In the genomic region with DNA sequence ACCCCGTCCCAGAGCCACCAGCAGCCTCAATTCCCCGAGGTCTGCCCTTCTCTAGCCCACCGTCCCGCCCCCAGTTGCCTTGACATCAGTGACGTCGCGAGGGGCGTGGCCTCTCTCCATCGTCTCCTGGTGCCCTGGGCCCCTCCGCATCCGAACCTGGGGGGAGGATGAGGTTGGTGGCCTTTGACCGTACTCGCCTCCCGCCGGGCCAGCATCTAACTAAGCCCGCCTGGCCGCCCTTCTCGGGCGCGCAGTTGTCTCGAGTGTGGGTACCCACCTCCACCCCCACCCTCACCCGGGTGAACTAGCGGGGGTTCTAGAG, we compare ENCODE assay signal across 1 cellular context.
TF ChIP-seq lines count a peak whose summit lies in the region.

No MANE protein-coding gene starts in this region.

TF ChIP-seq in GM12878, 131 proteins besides CTCF, POLR2A, EP300 and RAD21 (continues in another document):
- TF ChIP-seq, protein P1, sequence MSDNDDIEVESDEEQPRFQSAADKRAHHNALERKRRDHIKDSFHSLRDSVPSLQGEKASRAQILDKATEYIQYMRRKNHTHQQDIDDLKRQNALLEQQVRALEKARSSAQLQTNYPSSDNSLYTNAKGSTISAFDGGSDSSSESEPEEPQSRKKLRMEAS (IDR thresholded peaks at IDR 0.05; ENCODE audit: low read depth, low read length), result no peak
- no peak for TF ChIP-seq ZNF24 (IDR thresholded peaks at IDR 0.05)
- TF ChIP-seq BMI1 (IDR thresholded peaks at IDR 0.05; ENCODE audit: borderline replicate concordance), result peak; percentile 72; the same call in 1 of the 2 replicates
- TF ChIP-seq POU2F2 (IDR thresholded peaks at IDR 0.05; ENCODE audit: borderline replicate concordance, low read depth, low read length), result peak; percentile 54; the same call in 2 of the 3 replicates
- TF ChIP-seq CREB1 (IDR thresholded peaks at IDR 0.05; ENCODE audit: low read depth), result peak; percentile 88
- TF ChIP-seq EGR1 (IDR thresholded peaks at IDR 0.05; ENCODE audit: borderline replicate concordance in 1 of 2, low read depth in 2 of 2, low read length in 2 of 2), result no peak; a peak in 1 of 3 replicates
- TF ChIP-seq POLR2AphosphoS2 (IDR thresholded peaks at IDR 0.05; ENCODE audit: low read depth, low read length), result no peak
- no peak for TF ChIP-seq NR2C2 (IDR thresholded peaks at IDR 0.05; ENCODE audit: borderline replicate concordance, control insufficient read depth, insufficient read length, low read depth)
- TF ChIP-seq TCF3 (IDR thresholded peaks at IDR 0.05; ENCODE audit: borderline replicate concordance, insufficient read depth, low read depth, low read length), result peak; percentile 53; the same call in 1 of the 2 replicates
- TF ChIP-seq, protein P2, sequence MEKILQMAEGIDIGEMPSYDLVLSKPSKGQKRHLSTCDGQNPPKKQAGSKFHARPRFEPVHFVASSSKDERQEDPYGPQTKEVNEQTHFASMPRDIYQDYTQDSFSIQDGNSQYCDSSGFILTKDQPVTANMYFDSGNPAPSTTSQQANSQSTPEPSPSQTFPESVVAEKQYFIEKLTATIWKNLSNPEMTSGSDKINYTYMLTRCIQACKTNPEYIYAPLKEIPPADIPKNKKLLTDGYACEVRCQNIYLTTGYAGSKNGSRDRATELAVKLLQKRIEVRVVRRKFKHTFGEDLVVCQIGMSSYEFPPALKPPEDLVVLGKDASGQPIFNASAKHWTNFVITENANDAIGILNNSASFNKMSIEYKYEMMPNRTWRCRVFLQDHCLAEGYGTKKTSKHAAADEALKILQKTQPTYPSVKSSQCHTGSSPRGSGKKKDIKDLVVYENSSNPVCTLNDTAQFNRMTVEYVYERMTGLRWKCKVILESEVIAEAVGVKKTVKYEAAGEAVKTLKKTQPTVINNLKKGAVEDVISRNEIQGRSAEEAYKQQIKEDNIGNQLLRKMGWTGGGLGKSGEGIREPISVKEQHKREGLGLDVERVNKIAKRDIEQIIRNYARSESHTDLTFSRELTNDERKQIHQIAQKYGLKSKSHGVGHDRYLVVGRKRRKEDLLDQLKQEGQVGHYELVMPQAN (conservative IDR thresholded peaks at IDR 0.05), result 0 out of 2 replicates have a peak, but pooled peaks have one; percentile 8
- TF ChIP-seq WRNIP1 (IDR thresholded peaks at IDR 0.05; ENCODE audit: borderline replicate concordance, low read depth, low read length), result no peak
- TF ChIP-seq BCL3 (IDR thresholded peaks at IDR 0.05; ENCODE audit: borderline replicate concordance, insufficient read depth, low read depth, low read length, poor library complexity, severe bottlenecking), result no peak
- no peak for TF ChIP-seq MTA2 (IDR thresholded peaks at IDR 0.05; ENCODE audit: low read depth)
- TF ChIP-seq DPF2 (IDR thresholded peaks at IDR 0.05), result no peak
- TF ChIP-seq, protein P3, sequence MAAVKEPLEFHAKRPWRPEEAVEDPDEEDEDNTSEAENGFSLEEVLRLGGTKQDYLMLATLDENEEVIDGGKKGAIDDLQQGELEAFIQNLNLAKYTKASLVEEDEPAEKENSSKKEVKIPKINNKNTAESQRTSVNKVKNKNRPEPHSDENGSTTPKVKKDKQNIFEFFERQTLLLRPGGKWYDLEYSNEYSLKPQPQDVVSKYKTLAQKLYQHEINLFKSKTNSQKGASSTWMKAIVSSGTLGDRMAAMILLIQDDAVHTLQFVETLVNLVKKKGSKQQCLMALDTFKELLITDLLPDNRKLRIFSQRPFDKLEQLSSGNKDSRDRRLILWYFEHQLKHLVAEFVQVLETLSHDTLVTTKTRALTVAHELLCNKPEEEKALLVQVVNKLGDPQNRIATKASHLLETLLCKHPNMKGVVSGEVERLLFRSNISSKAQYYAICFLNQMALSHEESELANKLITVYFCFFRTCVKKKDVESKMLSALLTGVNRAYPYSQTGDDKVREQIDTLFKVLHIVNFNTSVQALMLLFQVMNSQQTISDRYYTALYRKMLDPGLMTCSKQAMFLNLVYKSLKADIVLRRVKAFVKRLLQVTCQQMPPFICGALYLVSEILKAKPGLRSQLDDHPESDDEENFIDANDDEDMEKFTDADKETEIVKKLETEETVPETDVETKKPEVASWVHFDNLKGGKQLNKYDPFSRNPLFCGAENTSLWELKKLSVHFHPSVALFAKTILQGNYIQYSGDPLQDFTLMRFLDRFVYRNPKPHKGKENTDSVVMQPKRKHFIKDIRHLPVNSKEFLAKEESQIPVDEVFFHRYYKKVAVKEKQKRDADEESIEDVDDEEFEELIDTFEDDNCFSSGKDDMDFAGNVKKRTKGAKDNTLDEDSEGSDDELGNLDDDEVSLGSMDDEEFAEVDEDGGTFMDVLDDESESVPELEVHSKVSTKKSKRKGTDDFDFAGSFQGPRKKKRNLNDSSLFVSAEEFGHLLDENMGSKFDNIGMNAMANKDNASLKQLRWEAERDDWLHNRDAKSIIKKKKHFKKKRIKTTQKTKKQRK (IDR thresholded peaks at IDR 0.05; ENCODE audit: low read depth, low read length), result no peak
- TF ChIP-seq, protein P4, sequence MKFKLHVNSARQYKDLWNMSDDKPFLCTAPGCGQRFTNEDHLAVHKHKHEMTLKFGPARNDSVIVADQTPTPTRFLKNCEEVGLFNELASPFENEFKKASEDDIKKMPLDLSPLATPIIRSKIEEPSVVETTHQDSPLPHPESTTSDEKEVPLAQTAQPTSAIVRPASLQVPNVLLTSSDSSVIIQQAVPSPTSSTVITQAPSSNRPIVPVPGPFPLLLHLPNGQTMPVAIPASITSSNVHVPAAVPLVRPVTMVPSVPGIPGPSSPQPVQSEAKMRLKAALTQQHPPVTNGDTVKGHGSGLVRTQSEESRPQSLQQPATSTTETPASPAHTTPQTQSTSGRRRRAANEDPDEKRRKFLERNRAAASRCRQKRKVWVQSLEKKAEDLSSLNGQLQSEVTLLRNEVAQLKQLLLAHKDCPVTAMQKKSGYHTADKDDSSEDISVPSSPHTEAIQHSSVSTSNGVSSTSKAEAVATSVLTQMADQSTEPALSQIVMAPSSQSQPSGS (IDR thresholded peaks at IDR 0.05; ENCODE audit: low read length), result no peak
- TF ChIP-seq MXI1 (IDR thresholded peaks at IDR 0.05; ENCODE audit: low read depth, low read length), result peak; percentile 51; the same call in 1 of the 2 replicates
- no peak for TF ChIP-seq FOXK2 (IDR thresholded peaks at IDR 0.05)
- TF ChIP-seq ZNF592 (IDR thresholded peaks at IDR 0.05), result no peak
- no peak for TF ChIP-seq GATAD2B (conservative IDR thresholded peaks at IDR 0.05; ENCODE audit: low read depth)
- no peak for TF ChIP-seq BRCA1 (IDR thresholded peaks at IDR 0.05; ENCODE audit: low read depth, low read length)
- peak; percentile 31; the same call in 1 of the 2 replicates for TF ChIP-seq TAF1 (IDR thresholded peaks at IDR 0.05; ENCODE audit: borderline replicate concordance, low read depth, low read length)
- peak; percentile 26; the same call in 1 of the 2 replicates for TF ChIP-seq RCOR1 (conservative IDR thresholded peaks at IDR 0.05; ENCODE audit: low read depth, low read length)
- TF ChIP-seq, protein P5, sequence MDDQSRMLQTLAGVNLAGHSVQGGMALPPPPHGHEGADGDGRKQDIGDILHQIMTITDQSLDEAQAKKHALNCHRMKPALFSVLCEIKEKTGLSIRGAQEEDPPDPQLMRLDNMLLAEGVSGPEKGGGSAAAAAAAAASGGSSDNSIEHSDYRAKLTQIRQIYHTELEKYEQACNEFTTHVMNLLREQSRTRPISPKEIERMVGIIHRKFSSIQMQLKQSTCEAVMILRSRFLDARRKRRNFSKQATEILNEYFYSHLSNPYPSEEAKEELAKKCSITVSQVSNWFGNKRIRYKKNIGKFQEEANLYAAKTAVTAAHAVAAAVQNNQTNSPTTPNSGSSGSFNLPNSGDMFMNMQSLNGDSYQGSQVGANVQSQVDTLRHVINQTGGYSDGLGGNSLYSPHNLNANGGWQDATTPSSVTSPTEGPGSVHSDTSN (IDR thresholded peaks at IDR 0.05; ENCODE audit: insufficient replicate concordance, low read depth, low read length), result no peak
- TF ChIP-seq, protein P6, sequence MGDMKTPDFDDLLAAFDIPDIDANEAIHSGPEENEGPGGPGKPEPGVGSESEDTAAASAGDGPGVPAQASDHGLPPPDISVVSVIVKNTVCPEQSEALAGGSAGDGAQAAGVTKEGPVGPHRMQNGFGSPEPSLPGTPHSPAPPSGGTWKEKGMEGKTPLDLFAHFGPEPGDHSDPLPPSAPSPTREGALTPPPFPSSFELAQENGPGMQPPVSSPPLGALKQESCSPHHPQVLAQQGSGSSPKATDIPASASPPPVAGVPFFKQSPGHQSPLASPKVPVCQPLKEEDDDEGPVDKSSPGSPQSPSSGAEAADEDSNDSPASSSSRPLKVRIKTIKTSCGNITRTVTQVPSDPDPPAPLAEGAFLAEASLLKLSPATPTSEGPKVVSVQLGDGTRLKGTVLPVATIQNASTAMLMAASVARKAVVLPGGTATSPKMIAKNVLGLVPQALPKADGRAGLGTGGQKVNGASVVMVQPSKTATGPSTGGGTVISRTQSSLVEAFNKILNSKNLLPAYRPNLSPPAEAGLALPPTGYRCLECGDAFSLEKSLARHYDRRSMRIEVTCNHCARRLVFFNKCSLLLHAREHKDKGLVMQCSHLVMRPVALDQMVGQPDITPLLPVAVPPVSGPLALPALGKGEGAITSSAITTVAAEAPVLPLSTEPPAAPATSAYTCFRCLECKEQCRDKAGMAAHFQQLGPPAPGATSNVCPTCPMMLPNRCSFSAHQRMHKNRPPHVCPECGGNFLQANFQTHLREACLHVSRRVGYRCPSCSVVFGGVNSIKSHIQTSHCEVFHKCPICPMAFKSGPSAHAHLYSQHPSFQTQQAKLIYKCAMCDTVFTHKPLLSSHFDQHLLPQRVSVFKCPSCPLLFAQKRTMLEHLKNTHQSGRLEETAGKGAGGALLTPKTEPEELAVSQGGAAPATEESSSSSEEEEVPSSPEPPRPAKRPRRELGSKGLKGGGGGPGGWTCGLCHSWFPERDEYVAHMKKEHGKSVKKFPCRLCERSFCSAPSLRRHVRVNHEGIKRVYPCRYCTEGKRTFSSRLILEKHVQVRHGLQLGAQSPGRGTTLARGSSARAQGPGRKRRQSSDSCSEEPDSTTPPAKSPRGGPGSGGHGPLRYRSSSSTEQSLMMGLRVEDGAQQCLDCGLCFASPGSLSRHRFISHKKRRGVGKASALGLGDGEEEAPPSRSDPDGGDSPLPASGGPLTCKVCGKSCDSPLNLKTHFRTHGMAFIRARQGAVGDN (IDR thresholded peaks at IDR 0.05), result 0 out of 2 replicates have a peak, but pooled peaks have one; percentile 33
- TF ChIP-seq MEF2B (IDR thresholded peaks at IDR 0.05; ENCODE audit: partially characterized antibody, poor library complexity, severe bottlenecking), result peak; percentile 38
- TF ChIP-seq LARP7 (IDR thresholded peaks at IDR 0.05), result no peak
- TF ChIP-seq SP1 (IDR thresholded peaks at IDR 0.05; ENCODE audit: low read depth, low read length), result peak; percentile 62
- peak; percentile 82 for TF ChIP-seq CREM (IDR thresholded peaks at IDR 0.05; ENCODE audit: low read depth)
- TF ChIP-seq HCFC1 (IDR thresholded peaks at IDR 0.05; ENCODE audit: low read length), result no peak
- no peak for TF ChIP-seq CBFB (IDR thresholded peaks at IDR 0.05; ENCODE audit: low read depth)
- 0 out of 2 replicates have a peak, but pooled peaks have one; percentile 13 for TF ChIP-seq MLLT1 (IDR thresholded peaks at IDR 0.05)
- TF ChIP-seq NR2F1 (conservative IDR thresholded peaks at IDR 0.05), result peak; percentile 96
- TF ChIP-seq PKNOX1 (IDR thresholded peaks at IDR 0.05), result 0 out of 2 replicates have a peak, but pooled peaks have one; percentile 2
